In the genomic region with DNA sequence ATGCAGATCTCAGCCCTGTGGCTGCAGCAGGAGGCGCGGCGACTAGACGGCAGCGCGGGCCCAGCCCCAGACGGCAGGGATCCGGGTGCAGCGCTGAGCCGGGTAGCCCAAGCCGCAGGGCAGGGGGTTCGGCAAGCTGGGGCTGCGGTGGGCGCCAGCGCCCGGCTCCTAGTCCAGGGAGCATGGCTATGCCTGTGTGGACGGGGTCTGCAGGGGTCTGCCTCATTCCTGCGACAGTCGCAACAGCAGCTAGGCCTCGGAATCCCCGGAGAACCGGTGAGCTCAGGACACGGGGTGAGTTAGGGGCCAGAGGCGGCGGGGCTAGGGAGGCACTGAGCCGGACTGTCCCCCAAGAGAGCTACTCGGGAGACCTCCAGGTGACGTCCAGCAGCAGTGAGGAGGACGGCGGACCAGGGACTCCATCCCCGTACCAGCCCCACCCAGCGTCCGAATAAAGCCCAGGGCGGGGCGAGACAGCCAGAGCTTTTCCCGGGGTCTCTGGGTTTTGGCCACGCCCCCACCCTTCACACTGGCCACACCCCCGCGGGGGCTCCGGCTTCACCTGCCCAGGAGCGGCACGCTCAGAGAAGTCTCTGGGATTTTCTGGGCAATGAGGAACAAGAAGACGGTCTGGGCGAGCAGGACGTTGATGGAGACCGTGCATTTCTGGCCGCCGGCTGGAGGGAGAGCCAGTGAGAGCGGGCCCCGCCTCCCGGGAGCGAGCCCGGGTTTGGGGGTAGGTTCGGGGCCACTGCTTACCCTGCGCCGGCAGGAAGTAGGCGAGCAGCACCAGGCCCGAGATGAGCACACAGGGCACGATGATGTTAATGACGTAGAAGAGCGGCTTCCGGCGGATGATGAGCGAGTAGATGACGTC, we compare ENCODE assay signal across 9 cellular contexts. TPM values are rescaled to one million over a fixed set of nuclear protein-coding genes. Genes with fewer than 3 reads are reported as not detected.
DNase-seq lines count a peak whose midpoint lies in the region; ATAC-seq and TF ChIP-seq lines count a peak whose summit lies in the region.
"Had no signal": no experiment of that assay in that cellular context is flagged by ENCODE, and none has a peak within 500 bp of the region (broad histone marks: within the 10 kb centered on the region; RNA-seq: fewer than 3 reads in every experiment).

No MANE protein-coding gene starts in this region.

- no peak for TF ChIP-seq CTCF in sigmoid colon (IDR thresholded peaks at IDR 0.05)

- intact Hi-C loops in sigmoid colon (cut with DNase I) = no loop called here

- peak overlapping the region; percentile 66; the same call in 1 of the 2 replicates for H3K9ac ChIP-seq in ES-I3 (ENCODE audit: low read depth, low read length)

- peaks cover 10% of the 10 kb centered on the region; the same call in 1 of the 2 replicates for H3K4me1 ChIP-seq in ES-I3 (ENCODE audit: insufficient read depth, low read length)
- peaks cover 0 to 34% (median 19%) of the 10 kb centered on the region in 4 donors for H3K4me1 ChIP-seq in sigmoid colon
- H3K4me1 ChIP-seq: SJSA1 had no signal

- peak; percentile 0 for ATAC-seq in esophagus mucosa
- ATAC-seq in HG03439 (IDR thresholded peaks at IDR 0.05; ENCODE audit: unreplicated experiment) = no peak
- no peak for ATAC-seq in GM18907 (IDR thresholded peaks at IDR 0.05; ENCODE audit: unreplicated experiment)
- ATAC-seq in HG02763 (IDR thresholded peaks at IDR 0.05; ENCODE audit: unreplicated experiment) = no peak

- WGBS in sigmoid colon, 2 donors = 14 to 19% methylated on average over 65 of the region's 65 CpGs

- H3K4me3 ChIP-seq in sigmoid colon = peak overlapping the region in 3 of 4 donors; percentile 34 to 50 (median 47)
- H3K4me3 ChIP-seq: SJSA1 had no signal

- H3K9me3 ChIP-seq in ES-I3 (ENCODE audit: control insufficient read depth, insufficient read depth, low read length) (no peaks in the 10 kb centered on the region), sigmoid colon (no peaks in the 10 kb centered on the region)
- H3K9me3 ChIP-seq: SJSA1 had no signal

- H3K36me3 ChIP-seq in ES-I3 (ENCODE audit: insufficient read depth, low read length) (no peaks in the 10 kb centered on the region), sigmoid colon (peaks cover 14 to 19% (median 15%) of the 10 kb centered on the region in 4 donors)

- peak; percentile 30 for DNase-seq in activated T-cell treated with anti-CD3 and anti-CD28 coated beads for 1 hour (ENCODE audit: low read depth)
- DNase-seq in sigmoid colon = no peak
- no peak for DNase-seq in globus pallidus (ENCODE audit: low spot score)

- no peak for TF ChIP-seq EP300 in sigmoid colon (IDR thresholded peaks at IDR 0.05)

- no peak for TF ChIP-seq POLR2A in sigmoid colon (IDR thresholded peaks at IDR 0.05)

- H3K27ac ChIP-seq in sigmoid colon = peak overlapping the region in 1 of 4 donors; percentile 55
- H3K27ac ChIP-seq: SJSA1 had no signal

- H3K27me3 ChIP-seq in sigmoid colon = peaks cover 28 to 70% (median 36%) of the 10 kb centered on the region in 3 donors
- H3K27me3 ChIP-seq: SJSA1 had no signal

RNA-seq across cellular contexts. Expression of gene C17orf107, which starts 1.1 kb away (rescaled TPM):
- total RNA-seq in esophagus mucosa = 1.3 TPM
- total RNA-seq in sigmoid colon = 1 to 10 TPM in 1 of 4 donors, under 1 TPM in 3; 0.68 to 2.8 (median 0.85) TPM
- polyA plus RNA-seq in sigmoid colon = 1 to 10 TPM in 1 of 3 donors, under 1 TPM in 2; under 0.01 to 1.7 (median 0.69) TPM

RNA-seq across cellular contexts. Expression of gene CHRNE, which starts 2.4 kb away (rescaled TPM):
- 0.32 TPM for total RNA-seq in esophagus mucosa
- total RNA-seq in sigmoid colon = under 1 TPM in 3 of 4 donors, not detected in 1; 0.49 to 0.55 (median 0.54) TPM
- under 1 TPM in 2 of 3 donors, not detected in 1; 0.46 to 0.57 TPM for polyA plus RNA-seq in sigmoid colon

RNA-seq across cellular contexts. Expression of gene GP1BA, which starts 31.6 kb away (rescaled TPM):
- total RNA-seq in esophagus mucosa (not detected), sigmoid colon (not detected)
- polyA plus RNA-seq in sigmoid colon = 1 to 10 TPM in 1 of 3 donors, not detected in 2; 1.1 TPM
- total RNA-seq: SJSA1 had no signal

RNA-seq across cellular contexts. Expression of gene SLC25A11, which starts 39.4 kb away (rescaled TPM):
- total RNA-seq in esophagus mucosa (42.4 TPM), sigmoid colon (10 to 100 TPM; 41.0 to 60.3 (median 48.6) TPM)
- polyA plus RNA-seq in sigmoid colon = 10 to 100 TPM; 57.7 to 82.8 (median 79.9) TPM

RNA-seq across cellular contexts. Expression of gene RNF167, which starts 39.6 kb away (rescaled TPM):
- total RNA-seq in esophagus mucosa (79.2 TPM), sigmoid colon (10 to 100 TPM; 51.2 to 71.2 (median 60.3) TPM)
- 100 to 1,000 TPM in 1 of 3 donors, 10 to 100 TPM in 2; 45.0 to 120 (median 83.9) TPM for polyA plus RNA-seq in sigmoid colon
